Comparison of ENCODE assay signal across 13 cellular contexts in the genomic region with DNA sequence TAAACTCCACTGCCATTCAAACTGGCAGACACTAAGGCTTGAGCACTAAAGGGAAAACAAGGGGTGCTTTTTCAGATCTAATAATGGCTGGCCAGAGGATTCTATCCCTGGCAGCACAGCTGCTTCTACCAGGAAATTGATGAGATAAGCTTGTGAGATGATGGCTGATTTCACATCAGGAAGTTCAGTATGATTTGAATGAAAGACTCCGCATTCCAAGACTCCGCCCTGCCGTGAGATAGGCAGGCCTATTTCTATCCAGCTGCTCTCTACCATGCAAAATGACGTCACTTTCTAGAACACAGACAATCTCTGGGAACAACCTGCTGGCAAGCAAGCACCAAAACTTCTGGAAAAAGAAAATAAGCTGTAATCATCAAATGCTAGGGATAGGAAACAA.
DNase-seq lines count a peak whose midpoint lies in the region; ATAC-seq and TF ChIP-seq lines count a peak whose summit lies in the region.
"Had no signal": no experiment of that assay in that cellular context is flagged by ENCODE, and none has a peak within 500 bp of the region (broad histone marks: within the 10 kb centered on the region; RNA-seq: fewer than 3 reads in every experiment).

No MANE protein-coding gene starts in this region.

- ATAC-seq in thoracic aorta (ENCODE audit: insufficient number of reproducible peaks, low FRiP score, low read depth) (no peak), GM21526 (IDR thresholded peaks at IDR 0.05; ENCODE audit: low FRiP score, unreplicated experiment) (no peak)
- no peak for ATAC-seq in CD4-positive, alpha-beta T cell (ENCODE audit: poor library complexity)

- no peak overlapping the region for H3K27ac Mint-ChIP-seq in CD4-positive, alpha-beta T cell
- H3K27ac Mint-ChIP-seq: activated naive CD4-positive, alpha-beta T cell treated with anti-CD3 and anti-CD28 coated beads, Interleukin-2, amount 50 U/mL, for 24 hours; mesothelial cell of epicardium had no signal

- POLR2A ChIA-PET in CD4-positive, alpha-beta T cell (lab: Charles Lee): no interaction called here

- H3K4me3 Mint-ChIP-seq in CD4-positive, alpha-beta T cell: no peak overlapping the region
- H3K4me3 Mint-ChIP-seq: activated naive CD4-positive, alpha-beta T cell treated with anti-CD3 and anti-CD28 coated beads, Interleukin-2, amount 50 U/mL, for 24 hours; mesothelial cell of epicardium had no signal

- H3K27me3 ChIP-seq in Peyer's patch (no peaks in the 10 kb centered on the region), thoracic aorta (replicated peaks; ENCODE audit: insufficient read depth) (no peaks in the 10 kb centered on the region)
- H3K27me3 ChIP-seq in CD4-positive, alpha-beta T cell (ENCODE audit: control insufficient read depth, insufficient read depth, low read length): no peaks in the 10 kb centered on the region
- H3K27me3 ChIP-seq: SJSA1 had no signal

- H3K9me3 ChIP-seq in Peyer's patch: no peaks in the 10 kb centered on the region
- H3K9me3 ChIP-seq in thoracic aorta: no peaks in the 10 kb centered on the region
- H3K9me3 ChIP-seq in CD4-positive, alpha-beta T cell (ENCODE audit: control insufficient read depth, low read length): no peaks in the 10 kb centered on the region
- H3K9me3 ChIP-seq: SJSA1 had no signal

- no peak for TF ChIP-seq POLR2A in Peyer's patch (IDR thresholded peaks at IDR 0.05)

- DNase-seq in Peyer's patch: peak in 2 of 3 donors; percentile 52 to 69
- DNase-seq in epithelial cell of proximal tubule (ENCODE audit: low read depth): peak; percentile 83
- DNase-seq in left kidney (ENCODE audit: low read depth, low spot score): peak; percentile 15
- DNase-seq in thoracic aorta (ENCODE audit: low spot score): no peak
- DNase-seq in CD4-positive, alpha-beta T cell: no peak
- DNase-seq in NCI-H1105 treated with DMSO at 0.1 percent for 48 hours (lab: John Stamatoyannopoulos, UW): no peak
- no peak for DNase-seq in NCI-H1694 (lab: John Stamatoyannopoulos, UW)
- DNase-seq: activated CD4-positive, alpha-beta T cell treated with anti-CD3 and anti-CD28 coated beads, Interleukin-2, amount 50 U/mL, for 1 hour; stimulated activated naive CD4-positive, alpha-beta T cell treated with Interleukin-2 at 50 U/mL for 16 hours had no signal

- TF ChIP-seq CTCF in Peyer's patch (IDR thresholded peaks at IDR 0.05) (no peak), epithelial cell of proximal tubule (conservative IDR thresholded peaks at IDR 0.05; ENCODE audit: low read depth, low read length) (no peak), thoracic aorta (IDR thresholded peaks at IDR 0.05) (no peak)
- no peak for TF ChIP-seq CTCF in CD4-positive, alpha-beta T cell (IDR thresholded peaks at IDR 0.05)

- H3K36me3 ChIP-seq in Peyer's patch: no peaks in the 10 kb centered on the region
- H3K36me3 ChIP-seq in thoracic aorta: no peaks in the 10 kb centered on the region
- H3K36me3 ChIP-seq: SJSA1 had no signal

- no peaks in the 10 kb centered on the region for H3K36me3 Mint-ChIP-seq in CD4-positive, alpha-beta T cell (ENCODE audit: low read depth)
- H3K36me3 Mint-ChIP-seq: activated naive CD4-positive, alpha-beta T cell treated with anti-CD3 and anti-CD28 coated beads, Interleukin-2, amount 50 U/mL, for 24 hours; mesothelial cell of epicardium had no signal

- CTCF ChIA-PET in CD4-positive, alpha-beta T cell (lab: Charles Lee): no interaction called here

- H3K4me3 ChIP-seq in Peyer's patch: no peak overlapping the region
- H3K4me3 ChIP-seq in epithelial cell of proximal tubule (ENCODE audit: low read depth, low read length): no peak overlapping the region
- peak overlapping the region; percentile 28 for H3K4me3 ChIP-seq in thoracic aorta
- H3K4me3 ChIP-seq: SJSA1 had no signal

- no peaks in the 10 kb centered on the region for H3K27me3 Mint-ChIP-seq in CD4-positive, alpha-beta T cell

- H3K4me1 ChIP-seq in Peyer's patch (no peaks in the 10 kb centered on the region), thoracic aorta (ENCODE audit: control insufficient read depth in 1 of 2, low read depth in 2 of 2) (no peaks in the 10 kb centered on the region)
- H3K4me1 ChIP-seq: SJSA1 had no signal

- H3K4me1 Mint-ChIP-seq in CD4-positive, alpha-beta T cell (ENCODE audit: low read depth): no peaks in the 10 kb centered on the region
- H3K4me1 Mint-ChIP-seq: activated naive CD4-positive, alpha-beta T cell treated with anti-CD3 and anti-CD28 coated beads, Interleukin-2, amount 50 U/mL, for 24 hours; mesothelial cell of epicardium had no signal

- no peaks in the 10 kb centered on the region for H3K9me3 Mint-ChIP-seq in CD4-positive, alpha-beta T cell
- H3K9me3 Mint-ChIP-seq: activated naive CD4-positive, alpha-beta T cell treated with anti-CD3 and anti-CD28 coated beads, Interleukin-2, amount 50 U/mL, for 24 hours had no signal

- no peak overlapping the region for H3K27ac ChIP-seq in Peyer's patch
- no peak overlapping the region for H3K27ac ChIP-seq in thoracic aorta
- no peak overlapping the region for H3K27ac ChIP-seq in CD4-positive, alpha-beta T cell (ENCODE audit: low read depth, low read length)
- H3K27ac ChIP-seq: SJSA1 had no signal

- intact Hi-C loops in CD4-positive, alpha-beta T cell (cut with DNase I, micrococcal nuclease): no loop called here

Comparison
In these comparisons a context has a peak if more than half of its experiments do, and no peak if none do; other contexts are left out.
1. DNase-seq: peak in Peyer's patch (2 of 3), epithelial cell of proximal tubule (single experiment) and left kidney (single experiment); none in thoracic aorta (single experiment), CD4-positive, alpha-beta T cell (0 of 10), NCI-H1105 treated with DMSO at 0.1 percent for 48 hours (single experiment) and NCI-H1694 (single experiment).